ENCODE assay signal across 12 cellular contexts in genomic region chr11:59284773-59285129, GRCh38.
DNase-seq lines count a peak whose midpoint lies in the region; ATAC-seq and TF ChIP-seq lines count a peak whose summit lies in the region.
"Had no signal": no experiment of that assay in that cellular context is flagged by ENCODE, and none has a peak within 500 bp of the region (broad histone marks: within the 10 kb centered on the region; RNA-seq: fewer than 3 reads in every experiment).

No MANE protein-coding gene starts in this region.

- H3K4me3 ChIP-seq in OCI-LY1 (ENCODE audit: low read depth, low read length, poor library complexity, severe bottlenecking): peak overlapping the region; percentile 66
- no peak overlapping the region for H3K4me3 ChIP-seq in ascending aorta
- H3K4me3 ChIP-seq: HAP-1 had no signal

- H3K36me3 Mint-ChIP-seq in naive thymus-derived CD8-positive, alpha-beta T cell: no peaks in the 10 kb centered on the region
- H3K36me3 Mint-ChIP-seq: activated CD8-positive, alpha-beta memory T cell treated with anti-CD3 and anti-CD28 coated beads, Interleukin-2, amount 10 ng/mL, durations not matched to agents 7 days and 5 days; CD8-positive, alpha-beta T cell had no signal

- no peaks in the 10 kb centered on the region for H3K27me3 ChIP-seq in OCI-LY1 (ENCODE audit: insufficient read depth, low read length)
- H3K27me3 ChIP-seq in ascending aorta: no peaks in the 10 kb centered on the region

- no peaks in the 10 kb centered on the region for H4K20me1 ChIP-seq in OCI-LY1 (ENCODE audit: insufficient read depth, low read length)

- H3K27ac ChIP-seq in OCI-LY1 (ENCODE audit: low read depth, low read length, poor library complexity, severe bottlenecking) (peak overlapping the region; percentile 91), ascending aorta (no peak overlapping the region)

- H3K4me3 Mint-ChIP-seq in naive thymus-derived CD8-positive, alpha-beta T cell: peak overlapping the region in 8 of 10 donors; percentile 71 to 88 (median 79)

- peak overlapping the region in 4 of 10 donors; percentile 3 to 77 (median 64) for H3K27ac Mint-ChIP-seq in naive thymus-derived CD8-positive, alpha-beta T cell
- H3K27ac Mint-ChIP-seq: activated CD8-positive, alpha-beta memory T cell treated with anti-CD3 and anti-CD28 coated beads, Interleukin-2, amount 10 ng/mL, durations not matched to agents 7 days and 5 days had no signal

- H3K36me3 ChIP-seq in OCI-LY1 (ENCODE audit: insufficient read depth, low read length) (peaks cover 5% of the 10 kb centered on the region; the same call in 1 of the 2 replicates), ascending aorta (no peaks in the 10 kb centered on the region)
- H3K36me3 ChIP-seq: HAP-1 had no signal

- TF ChIP-seq CTCF in OCI-LY1 (IDR thresholded peaks at IDR 0.05; ENCODE audit: low read length): no peak
- TF ChIP-seq CTCF in ascending aorta (IDR thresholded peaks at IDR 0.05): no peak

- DNase-seq in naive thymus-derived CD8-positive, alpha-beta T cell: no peak
- DNase-seq in central memory CD4-positive, alpha-beta T cell: no peak
- DNase-seq in ascending aorta (ENCODE audit: low spot score in 2 of 2): no peak
- no peak for DNase-seq in HT-29 (ENCODE audit: low spot score)
- DNase-seq: cortex of kidney had no signal

- no peaks in the 10 kb centered on the region for H3F3A ChIP-seq in OCI-LY1 (ENCODE audit: insufficient read depth, low read length)

- ATAC-seq in GM18502 (IDR thresholded peaks at IDR 0.05; ENCODE audit: poor library complexity, unreplicated experiment) (peak; percentile 4), HG02678 (IDR thresholded peaks at IDR 0.05; ENCODE audit: unreplicated experiment) (peak; percentile 17), HG03342 (IDR thresholded peaks at IDR 0.05; ENCODE audit: unreplicated experiment) (no peak)
- no peak for ATAC-seq in naive thymus-derived CD8-positive, alpha-beta T cell

- peak overlapping the region; percentile 96; the same call in 1 of the 2 replicates for H2AFZ ChIP-seq in OCI-LY1 (ENCODE audit: low read length)

- peak overlapping the region; percentile 73 for H3K9ac ChIP-seq in OCI-LY1 (ENCODE audit: low read length)

- peaks cover 31% of the 10 kb centered on the region for H3K4me1 ChIP-seq in OCI-LY1 (ENCODE audit: insufficient read depth, low read length, severe bottlenecking)
- H3K4me1 ChIP-seq in ascending aorta: no peaks in the 10 kb centered on the region
- H3K4me1 ChIP-seq: HAP-1 had no signal

- H3K9me3 Mint-ChIP-seq in naive thymus-derived CD8-positive, alpha-beta T cell: no peaks in the 10 kb centered on the region
- H3K9me3 Mint-ChIP-seq: CD8-positive, alpha-beta T cell had no signal

- peaks cover 8 to 34% (median 16%) of the 10 kb centered on the region in 4 donors for H3K4me1 Mint-ChIP-seq in naive thymus-derived CD8-positive, alpha-beta T cell

- no peaks in the 10 kb centered on the region for H3K79me2 ChIP-seq in OCI-LY1 (ENCODE audit: insufficient read depth, low read length)

- H3K9me2 ChIP-seq in OCI-LY1 (ENCODE audit: low read depth, low read length): no peaks in the 10 kb centered on the region

- H3K27me3 Mint-ChIP-seq in naive thymus-derived CD8-positive, alpha-beta T cell: peaks cover 2 to 21% (median 8%) of the 10 kb centered on the region in 5 donors

- POLR2A ChIA-PET in naive thymus-derived CD8-positive, alpha-beta T cell (lab: Charles Lee): no interaction called here

- intact Hi-C loops in ascending aorta (cut with DNase I): loop anchor here (1.0 to 2.0 kb wide), 2 partner anchors 76 to 113 kb away; no protein-coding TSS in a partner anchor

- no peaks in the 10 kb centered on the region for H3K9me3 ChIP-seq in OCI-LY1 (ENCODE audit: low read length)
- H3K9me3 ChIP-seq in ascending aorta: no peaks in the 10 kb centered on the region
- H3K9me3 ChIP-seq: HAP-1 had no signal

- peak overlapping the region; percentile 81 for H3K4me2 ChIP-seq in OCI-LY1 (ENCODE audit: low read length)

Comparison
In these comparisons a context has a peak if more than half of its experiments do, and no peak if none do; other contexts are left out.
1. ATAC-seq: peak in GM18502 (single experiment) and HG02678 (single experiment); none in naive thymus-derived CD8-positive, alpha-beta T cell (0 of 2) and HG03342 (single experiment).